Comparison of ENCODE assay signal across 26 cellular contexts in the genomic region with DNA sequence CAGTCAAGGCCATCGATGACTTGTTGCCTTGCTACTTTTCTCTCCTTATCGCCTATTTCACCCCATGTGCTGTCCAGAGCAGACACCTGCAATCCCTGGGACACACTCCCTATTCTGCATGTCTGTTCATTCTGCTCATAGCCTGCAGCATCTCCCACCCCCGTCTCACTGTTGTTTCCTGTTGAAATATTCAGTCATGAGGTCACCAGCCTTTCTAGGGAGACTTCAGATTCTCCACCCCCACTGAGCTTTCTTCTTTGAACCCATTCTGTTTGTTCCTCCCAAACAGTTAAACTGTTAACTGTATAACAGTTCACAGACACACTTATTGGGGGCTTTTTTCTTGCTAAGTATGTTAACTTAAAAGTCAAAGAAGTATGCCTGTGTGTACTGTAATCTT.
DNase-seq lines count a peak whose midpoint lies in the region; ATAC-seq and TF ChIP-seq lines count a peak whose summit lies in the region.
"Had no signal": no experiment of that assay in that cellular context is flagged by ENCODE, and none has a peak within 500 bp of the region (broad histone marks: within the 10 kb centered on the region; RNA-seq: fewer than 3 reads in every experiment).

No MANE protein-coding gene starts in this region.

- no peak for ATAC-seq in activated T-cell treated with anti-CD3 and anti-CD28 coated beads, Interleukin-2, amount 50 U/mL, for 72 hours (replicated peaks in 1 of 2)
- no peak for ATAC-seq in activated T-cell treated with anti-CD3 and anti-CD28 coated beads, Interleukin-2, amount 50 U/mL, for 4 hours
- ATAC-seq in HG02885 (IDR thresholded peaks at IDR 0.05; ENCODE audit: poor library complexity, unreplicated experiment) (no peak), aorta (ENCODE audit: low FRiP score) (no peak)
- ATAC-seq: A549, gastroesophageal sphincter, GM12878, Right ventricle myocardium inferior, sciatic nerve had no signal

- no peaks in the 10 kb centered on the region for H3K9me3 Mint-ChIP-seq in activated T-cell treated with anti-CD3 and anti-CD28 coated beads, Interleukin-2, amount 50 U/mL, for 72 hours
- H3K9me3 Mint-ChIP-seq in activated T-cell treated with anti-CD3 and anti-CD28 coated beads, Interleukin-2, amount 50 U/mL, for 4 hours: no peaks in the 10 kb centered on the region
- no peaks in the 10 kb centered on the region for H3K9me3 Mint-ChIP-seq in endodermal cell
- H3K9me3 Mint-ChIP-seq: activated CD4-positive, alpha-beta T cell treated with anti-CD3 and anti-CD28 coated beads, Interleukin-2, amount 10 ng/mL, durations not matched to agents 24 days and 14 days; naive B cell had no signal

- no peak for DNase-seq in activated T-cell treated with anti-CD3 and anti-CD28 coated beads, Interleukin-2, amount 50 U/mL, for 72 hours
- DNase-seq in activated T-cell treated with anti-CD3 and anti-CD28 coated beads, Interleukin-2, amount 50 U/mL, for 4 hours: no peak
- DNase-seq in NCI-H226 (peak; percentile 28), endodermal cell (no peak), non-pigmented ciliary epithelial cell (ENCODE audit: low read depth) (peak; percentile 18), NCI-H748 (lab: John Stamatoyannopoulos, UW; ENCODE audit: unreplicated experiment) (no peak), aorta (no peak)
- DNase-seq: activated CD4-positive, alpha-beta T cell treated with anti-CD3 and anti-CD28 coated beads, Interleukin-2, amount 10 ng/mL, durations not matched to agents 24 days and 14 days; activated effector memory CD4-positive, alpha-beta T cell treated with anti-CD3 and anti-CD28 coated beads, Interleukin-2, amount 50 U/mL, for 16 hours; amniotic stem cell; central memory CD4-positive, alpha-beta T cell; GOT3; naive B cell; NCI-H2171; NCI-H526; ovary; stimulated activated CD4-positive, alpha-beta T cell treated with anti-CD3 and anti-CD28 coated beads, Interleukin-15, amount 100 ng/mL, for 24 hours; T-helper 1 cell had no signal

- no peaks in the 10 kb centered on the region for H3K27me3 Mint-ChIP-seq in activated T-cell treated with anti-CD3 and anti-CD28 coated beads, Interleukin-2, amount 50 U/mL, for 72 hours (ENCODE audit: low read depth)
- H3K27me3 Mint-ChIP-seq in activated T-cell treated with anti-CD3 and anti-CD28 coated beads, Interleukin-2, amount 50 U/mL, for 4 hours (ENCODE audit: low read depth): no peaks in the 10 kb centered on the region
- no peaks in the 10 kb centered on the region for H3K27me3 Mint-ChIP-seq in endodermal cell (ENCODE audit: insufficient read depth)
- H3K27me3 Mint-ChIP-seq: activated CD4-positive, alpha-beta T cell treated with anti-CD3 and anti-CD28 coated beads, Interleukin-2, amount 10 ng/mL, durations not matched to agents 24 days and 14 days; naive B cell had no signal

- H3K36me3 ChIP-seq in endodermal cell (ENCODE audit: control insufficient read depth, insufficient read depth, low read length) (peaks cover 40% of the 10 kb centered on the region), aorta (ENCODE audit: control insufficient read depth in 1 of 2, insufficient read depth in 2 of 2, low read length in 1 of 2) (peaks cover 0 to 2% of the 10 kb centered on the region in 2 donors)
- H3K36me3 ChIP-seq: ovary had no signal

- H3K4me3 Mint-ChIP-seq in activated T-cell treated with anti-CD3 and anti-CD28 coated beads, Interleukin-2, amount 50 U/mL, for 72 hours: no peak overlapping the region
- H3K4me3 Mint-ChIP-seq in activated T-cell treated with anti-CD3 and anti-CD28 coated beads, Interleukin-2, amount 50 U/mL, for 4 hours: no peak overlapping the region
- H3K4me3 Mint-ChIP-seq in endodermal cell: no peak overlapping the region
- H3K4me3 Mint-ChIP-seq: activated CD4-positive, alpha-beta T cell treated with anti-CD3 and anti-CD28 coated beads, Interleukin-2, amount 10 ng/mL, durations not matched to agents 24 days and 14 days; naive B cell had no signal

- 51 to 83% methylated on average over 2 to 3 of the region's 3 CpGs for WGBS in endodermal cell (ENCODE audit: insufficient coverage in 1 of 2, insufficient read length in 1 of 2), 2 experiments
- WGBS in aorta, 2 donors: 85 to 89% methylated on average over 3 of the region's 3 CpGs

- intact Hi-C loops in aorta (cut with DNase I): no loop called here

- H3K27me3 ChIP-seq in endodermal cell (ENCODE audit: control insufficient read depth, insufficient read depth, low read length, poor library complexity, severe bottlenecking) (no peaks in the 10 kb centered on the region), aorta (ENCODE audit: control insufficient read depth in 1 of 2, insufficient read depth in 2 of 2, low read length in 1 of 2) (no peaks in the 10 kb centered on the region)
- H3K27me3 ChIP-seq: BLaER1, gastroesophageal sphincter, ovary, vagina had no signal

- H3K9me3 ChIP-seq in endodermal cell (ENCODE audit: control insufficient read depth, low read length) (no peaks in the 10 kb centered on the region), aorta (ENCODE audit: control insufficient read depth, low read length) (no peaks in the 10 kb centered on the region)
- H3K9me3 ChIP-seq: A549, BLaER1, gastroesophageal sphincter, ovary, vagina had no signal

- H3K27ac ChIP-seq in endodermal cell (ENCODE audit: low read depth, low read length) (peak overlapping the region; percentile 27), aorta (ENCODE audit: low read depth in 1 of 2, low read length in 2 of 2) (no peak overlapping the region)
- H3K27ac ChIP-seq: A549, BLaER1, gastroesophageal sphincter, ovary, vagina had no signal

- peaks cover 17% of the 10 kb centered on the region for H3K4me1 Mint-ChIP-seq in activated T-cell treated with anti-CD3 and anti-CD28 coated beads, Interleukin-2, amount 50 U/mL, for 72 hours (ENCODE audit: low read depth)
- peaks cover 12% of the 10 kb centered on the region for H3K4me1 Mint-ChIP-seq in activated T-cell treated with anti-CD3 and anti-CD28 coated beads, Interleukin-2, amount 50 U/mL, for 4 hours (ENCODE audit: low read depth)
- peaks cover 26% of the 10 kb centered on the region for H3K4me1 Mint-ChIP-seq in endodermal cell

- H3K36me3 Mint-ChIP-seq in activated T-cell treated with anti-CD3 and anti-CD28 coated beads, Interleukin-2, amount 50 U/mL, for 72 hours (ENCODE audit: insufficient read depth in 2 of 2): peaks cover 4 to 7% of the 10 kb centered on the region in 2 donors
- peaks cover 14% of the 10 kb centered on the region for H3K36me3 Mint-ChIP-seq in activated T-cell treated with anti-CD3 and anti-CD28 coated beads, Interleukin-2, amount 50 U/mL, for 4 hours (ENCODE audit: insufficient read depth)
- peaks cover 22% of the 10 kb centered on the region for H3K36me3 Mint-ChIP-seq in endodermal cell (ENCODE audit: low read depth)
- H3K36me3 Mint-ChIP-seq: naive B cell had no signal

- no peak for TF ChIP-seq CTCF in endodermal cell (conservative IDR thresholded peaks at IDR 0.05)

- peak overlapping the region; percentile 13 for H3K27ac Mint-ChIP-seq in activated T-cell treated with anti-CD3 and anti-CD28 coated beads, Interleukin-2, amount 50 U/mL, for 72 hours
- H3K27ac Mint-ChIP-seq in endodermal cell: no peak overlapping the region
- H3K27ac Mint-ChIP-seq: activated CD4-positive, alpha-beta T cell treated with anti-CD3 and anti-CD28 coated beads, Interleukin-2, amount 10 ng/mL, durations not matched to agents 24 days and 14 days had no signal

- no peak overlapping the region for H3K9ac ChIP-seq in endodermal cell (ENCODE audit: extremely low read depth, low read length, poor library complexity, severe bottlenecking)
- H3K9ac ChIP-seq: BLaER1 had no signal

- peaks cover 5% of the 10 kb centered on the region for H3K4me1 ChIP-seq in endodermal cell (ENCODE audit: control insufficient read depth, insufficient read depth, low read length)
- H3K4me1 ChIP-seq in aorta (ENCODE audit: control insufficient read depth in 1 of 2, insufficient read depth in 2 of 2, low read length in 2 of 2): no peaks in the 10 kb centered on the region
- H3K4me1 ChIP-seq: vagina had no signal

- H3K4me3 ChIP-seq in endodermal cell (ENCODE audit: low read length): no peak overlapping the region
- no peak overlapping the region for H3K4me3 ChIP-seq in aorta (ENCODE audit: low read length in 2 of 2)
- H3K4me3 ChIP-seq: A549, BLaER1, gastroesophageal sphincter, GM12878, ovary, vagina had no signal

Comparison
In these comparisons a context has a peak if more than half of its experiments do, and no peak if none do; other contexts are left out.
1. DNase-seq: peak in NCI-H226 (single experiment) and non-pigmented ciliary epithelial cell (single experiment); none in activated T-cell treated with anti-CD3 and anti-CD28 coated beads, Interleukin-2, amount 50 U/mL, for 72 hours (0 of 2), activated T-cell treated with anti-CD3 and anti-CD28 coated beads, Interleukin-2, amount 50 U/mL, for 4 hours (single experiment), endodermal cell (single experiment), NCI-H748 (single experiment) and aorta (0 of 2).